In the genomic region with DNA sequence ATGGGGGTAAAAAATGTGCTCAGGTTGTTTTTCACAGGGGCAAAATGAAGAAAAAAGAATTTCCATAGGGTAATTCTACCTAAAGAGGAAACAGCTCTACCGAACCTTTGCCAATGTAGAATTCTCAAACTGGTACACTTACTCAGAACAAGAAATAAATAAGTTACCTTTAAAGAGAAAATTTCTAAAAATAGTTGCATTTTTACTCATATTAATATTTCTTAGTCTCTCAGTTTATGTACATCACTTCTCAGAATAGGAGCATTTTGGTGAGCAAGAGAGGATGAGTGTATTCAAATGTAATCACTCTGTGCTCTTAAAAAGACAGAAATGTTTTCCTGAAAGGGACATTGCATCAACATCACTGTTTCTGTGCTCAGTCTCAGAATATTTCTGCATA, we compare ENCODE assay signal across 22 cellular contexts.
A peak's percentile ranks its signal among the peaks of the same experiment; 100 is the strongest.
DNase-seq lines count a peak whose midpoint lies in the region; ATAC-seq and TF ChIP-seq lines count a peak whose summit lies in the region.
"Had no signal": no experiment of that assay in that cellular context is flagged by ENCODE, and none has a peak within 500 bp of the region (broad histone marks: within the 10 kb centered on the region; RNA-seq: fewer than 3 reads in every experiment).

No MANE protein-coding gene starts in this region.

- no peaks in the 10 kb centered on the region for H3K79me2 ChIP-seq in hepatocyte
- H3K79me2 ChIP-seq: parathyroid adenoma had no signal

- no peak overlapping the region for H3K4me2 ChIP-seq in hepatocyte

- H3K9me3 ChIP-seq in hepatocyte (ENCODE audit: low read depth) (no peaks in the 10 kb centered on the region), tibial nerve (no peaks in the 10 kb centered on the region), left lung (no peaks in the 10 kb centered on the region)
- H3K9me3 ChIP-seq: gastroesophageal sphincter, mucosa of descending colon, Peyer's patch, spleen had no signal

- no peak for ATAC-seq in activated naive CD8-positive, alpha-beta T cell treated with anti-CD3 and anti-CD28 coated beads, Interleukin-2, amount 50 U/mL, for 24 hours
- ATAC-seq in HG02623 (IDR thresholded peaks at IDR 0.05; ENCODE audit: unreplicated experiment) (peak; percentile 72), HG03139 (IDR thresholded peaks at IDR 0.05; ENCODE audit: unreplicated experiment) (peak; percentile 68), left lung (no peak)
- ATAC-seq: gastroesophageal sphincter, HCT116, mucosa of descending colon had no signal

- no peaks in the 10 kb centered on the region for H4K20me1 ChIP-seq in hepatocyte (ENCODE audit: insufficient read depth, poor library complexity, severe bottlenecking)

- no peaks in the 10 kb centered on the region for H3K9me2 ChIP-seq in hepatocyte (replicated peaks; ENCODE audit: insufficient read depth)

- no peaks in the 10 kb centered on the region for H3K9me3 Mint-ChIP-seq in activated naive CD8-positive, alpha-beta T cell treated with anti-CD3 and anti-CD28 coated beads for 36 hours
- no peaks in the 10 kb centered on the region for H3K9me3 Mint-ChIP-seq in activated naive CD8-positive, alpha-beta T cell treated with anti-CD3 and anti-CD28 coated beads, Interleukin-2, amount 50 U/mL, for 24 hours

- no peaks in the 10 kb centered on the region for H3K4me1 ChIP-seq in hepatocyte (ENCODE audit: insufficient read depth)
- no peaks in the 10 kb centered on the region for H3K4me1 ChIP-seq in tibial nerve
- no peaks in the 10 kb centered on the region for H3K4me1 ChIP-seq in left lung
- H3K4me1 ChIP-seq: gastroesophageal sphincter, parathyroid adenoma, Peyer's patch, spleen had no signal

- no peak for TF ChIP-seq EP300 in tibial nerve (IDR thresholded peaks at IDR 0.05)

- H3K27ac Mint-ChIP-seq in activated naive CD8-positive, alpha-beta T cell treated with anti-CD3 and anti-CD28 coated beads for 36 hours: peak overlapping the region; percentile 43
- no peak overlapping the region for H3K27ac Mint-ChIP-seq in activated naive CD8-positive, alpha-beta T cell treated with anti-CD3 and anti-CD28 coated beads, Interleukin-2, amount 50 U/mL, for 24 hours
- H3K27ac Mint-ChIP-seq: activated naive CD8-positive, alpha-beta T cell; IgD-negative memory B cell had no signal

- no peaks in the 10 kb centered on the region for H3K36me3 Mint-ChIP-seq in activated naive CD8-positive, alpha-beta T cell treated with anti-CD3 and anti-CD28 coated beads for 36 hours
- no peaks in the 10 kb centered on the region for H3K36me3 Mint-ChIP-seq in activated naive CD8-positive, alpha-beta T cell treated with anti-CD3 and anti-CD28 coated beads, Interleukin-2, amount 50 U/mL, for 24 hours (ENCODE audit: low read depth)
- H3K36me3 Mint-ChIP-seq: activated naive CD8-positive, alpha-beta T cell; IgD-negative memory B cell had no signal

- H3K27me3 ChIP-seq in hepatocyte (no peaks in the 10 kb centered on the region), tibial nerve (no peaks in the 10 kb centered on the region), left lung (no peaks in the 10 kb centered on the region)
- H3K27me3 ChIP-seq: gastroesophageal sphincter, Peyer's patch, spleen had no signal

- H3K4me1 Mint-ChIP-seq in activated naive CD8-positive, alpha-beta T cell treated with anti-CD3 and anti-CD28 coated beads for 36 hours: no peaks in the 10 kb centered on the region
- H3K4me1 Mint-ChIP-seq in activated naive CD8-positive, alpha-beta T cell treated with anti-CD3 and anti-CD28 coated beads, Interleukin-2, amount 50 U/mL, for 24 hours: no peaks in the 10 kb centered on the region
- H3K4me1 Mint-ChIP-seq: IgD-negative memory B cell had no signal

- H3K4me3 Mint-ChIP-seq in activated naive CD8-positive, alpha-beta T cell treated with anti-CD3 and anti-CD28 coated beads for 36 hours: no peak overlapping the region
- no peak overlapping the region for H3K4me3 Mint-ChIP-seq in activated naive CD8-positive, alpha-beta T cell treated with anti-CD3 and anti-CD28 coated beads, Interleukin-2, amount 50 U/mL, for 24 hours
- H3K4me3 Mint-ChIP-seq: activated naive CD8-positive, alpha-beta T cell; IgD-negative memory B cell had no signal

- H3K27me3 Mint-ChIP-seq in activated naive CD8-positive, alpha-beta T cell treated with anti-CD3 and anti-CD28 coated beads for 36 hours: no peaks in the 10 kb centered on the region
- no peaks in the 10 kb centered on the region for H3K27me3 Mint-ChIP-seq in activated naive CD8-positive, alpha-beta T cell treated with anti-CD3 and anti-CD28 coated beads, Interleukin-2, amount 50 U/mL, for 24 hours
- H3K27me3 Mint-ChIP-seq: activated naive CD8-positive, alpha-beta T cell; IgD-negative memory B cell had no signal

- no peak overlapping the region for H2AFZ ChIP-seq in hepatocyte
- H2AFZ ChIP-seq: parathyroid adenoma had no signal

- no peak overlapping the region for H3K4me3 ChIP-seq in hepatocyte
- H3K4me3 ChIP-seq in tibial nerve: no peak overlapping the region
- H3K4me3 ChIP-seq in left lung: no peak overlapping the region
- H3K4me3 ChIP-seq: gastroesophageal sphincter, mucosa of descending colon, Peyer's patch, spleen had no signal

- WGBS in hepatocyte (ENCODE audit: low lambda C conversion rate, missing lambda C conversion rate): 93% methylated on average over 1 of the region's 1 CpG
- WGBS in tibial nerve, 2 donors: 89 to 92% methylated on average over 1 of the region's 1 CpG

- TF ChIP-seq CTCF in hepatocyte (IDR thresholded peaks at IDR 0.05; ENCODE audit: poor library complexity) (no peak), tibial nerve (IDR thresholded peaks at IDR 0.05) (no peak), left lung (IDR thresholded peaks at IDR 0.05) (no peak)

- H3K27ac ChIP-seq in hepatocyte: no peak overlapping the region
- no peak overlapping the region for H3K27ac ChIP-seq in tibial nerve
- H3K27ac ChIP-seq in left lung: no peak overlapping the region
- H3K27ac ChIP-seq: gastroesophageal sphincter, parathyroid adenoma, Peyer's patch, spleen had no signal

- TF ChIP-seq POLR2A in tibial nerve (IDR thresholded peaks at IDR 0.05): no peak

- DNase-seq in activated naive CD8-positive, alpha-beta T cell treated with anti-CD3 and anti-CD28 coated beads for 36 hours: no peak
- no peak for DNase-seq in activated naive CD8-positive, alpha-beta T cell treated with anti-CD3 and anti-CD28 coated beads, Interleukin-2, amount 50 U/mL, for 24 hours
- DNase-seq in NOMO-1 treated with dmso at 0.1 percent for 144 hours (lab: John Stamatoyannopoulos, UW; ENCODE audit: unreplicated experiment) (no peak), hepatocyte (ENCODE audit: low spot score) (no peak), tibial nerve (ENCODE audit: low spot score in 2 of 2) (no peak), left lung (no peak)
- DNase-seq: activated CD4-positive, CD25-positive, alpha-beta regulatory T cell treated with anti-CD3 and anti-CD28 coated beads, Interleukin-2, amount 50 U/mL, for 72 hours; activated CD8-positive, alpha-beta memory T cell treated with anti-CD3 and anti-CD28 coated beads, Interleukin-2, amount 50 U/mL, for 48 hours; central memory CD4-positive, alpha-beta T cell; islet precursor cell; mucosa of descending colon; NCI-H1105 treated with DMSO at 0.1 percent for 48 hours; NCI-H446 treated with DMSO at 0.1 percent for 48 hours; Peyer's patch; spleen had no signal

- H3K36me3 ChIP-seq in hepatocyte (replicated peaks; ENCODE audit: insufficient read depth, low read depth) (no peaks in the 10 kb centered on the region), tibial nerve (no peaks in the 10 kb centered on the region), left lung (no peaks in the 10 kb centered on the region)
- H3K36me3 ChIP-seq: gastroesophageal sphincter, Peyer's patch, spleen had no signal

- intact Hi-C loops in left lung (cut with DNase I): no loop called here

Comparison
In these comparisons a context has a peak if more than half of its experiments do, and no peak if none do; other contexts are left out.
1. ATAC-seq: peak in HG02623 (single experiment) and HG03139 (single experiment); none in activated naive CD8-positive, alpha-beta T cell treated with anti-CD3 and anti-CD28 coated beads, Interleukin-2, amount 50 U/mL, for 24 hours (single experiment) and left lung (single experiment).